ENCODE assay signal across 34 cellular contexts in genomic region chr3:138449490-138449889, GRCh38. TPM values are rescaled to one million over a fixed set of nuclear protein-coding genes. Genes with fewer than 3 reads are reported as not detected.
"Had no signal": no experiment of that assay in that cellular context is flagged by ENCODE, and none has a peak within 500 bp of the region (broad histone marks: within the 10 kb centered on the region; RNA-seq: fewer than 3 reads in every experiment).

No MANE protein-coding gene starts in this region.

- H3K27me3 ChIP-seq: adrenal gland, body of pancreas, breast epithelium, cardiac muscle cell, dorsolateral prefrontal cortex, esophagus squamous epithelium, gastroesophageal sphincter had no signal

- H3K9me3 Mint-ChIP-seq: activated B cell treated with CpG ODN at 0.5 μM for 24 hours; activated CD8-positive, alpha-beta T cell treated with anti-CD3 and anti-CD28 coated beads for 36 hours; activated naive CD4-positive, alpha-beta T cell treated with anti-CD3 and anti-CD28 coated beads for 36 hours; activated naive CD4-positive, alpha-beta T cell treated with anti-CD3 and anti-CD28 coated beads, Interleukin-2, amount 50 U/mL, for 24 hours; activated naive CD8-positive, alpha-beta T cell treated with anti-CD3 and anti-CD28 coated beads for 36 hours; activated naive CD8-positive, alpha-beta T cell treated with anti-CD3 and anti-CD28 coated beads, Interleukin-2, amount 50 U/mL, for 24 hours; activated T-helper 1 cell treated with anti-CD3 and anti-CD28 coated beads, Interleukin-12 subunit alpha, Interleukin-12 subunit beta, Interleukin-2, Interleukin-4 antibody, amounts not matched to agents 30 ng/mL and 10 ng/mL and 1 ng/mL, durations not matched to agents 14 hours and 24 hours and 36 hours; activated T-helper 2 cell treated with anti-CD3 and anti-CD28 coated beads, Interferon-gamma antibody, Interleukin-2, Interleukin-4, amounts not matched to agents 10 μg/mL and 5 μg/mL and 100 μg/mL, durations not matched to agents 14 hours and 24 hours and 36 hours; central memory CD8-positive, alpha-beta T cell; dendritic cell treated with granulocyte-macrophage colony-stimulating factor and Interleukin-4, amounts not matched to agents 40 ng/mL and 50 ng/mL, for 4 days; effector memory CD8-positive, alpha-beta T cell; T-helper 2 cell treated with Interferon-gamma antibody and Interleukin-4, amounts not matched to agents 5 μg/mL and 100 μg/mL, for 36 hours had no signal

- H3K27me3 Mint-ChIP-seq: activated CD8-positive, alpha-beta T cell treated with anti-CD3 and anti-CD28 coated beads for 36 hours; activated naive CD4-positive, alpha-beta T cell treated with anti-CD3 and anti-CD28 coated beads, Interleukin-2, amount 50 U/mL, for 24 hours; activated naive CD8-positive, alpha-beta T cell treated with anti-CD3 and anti-CD28 coated beads for 36 hours; central memory CD8-positive, alpha-beta T cell had no signal

- H3K36me3 ChIP-seq: adrenal gland, breast epithelium, cardiac muscle cell, esophagus squamous epithelium, gastroesophageal sphincter, WERI-Rb-1 had no signal

- H3K4me3 Mint-ChIP-seq: activated B cell treated with CpG ODN at 0.5 μM for 24 hours; activated CD8-positive, alpha-beta T cell treated with anti-CD3 and anti-CD28 coated beads for 36 hours; activated naive CD4-positive, alpha-beta T cell treated with anti-CD3 and anti-CD28 coated beads for 36 hours; activated naive CD4-positive, alpha-beta T cell treated with anti-CD3 and anti-CD28 coated beads, Interleukin-2, amount 50 U/mL, for 24 hours; activated naive CD8-positive, alpha-beta T cell treated with anti-CD3 and anti-CD28 coated beads for 36 hours; activated naive CD8-positive, alpha-beta T cell treated with anti-CD3 and anti-CD28 coated beads, Interleukin-2, amount 50 U/mL, for 24 hours; activated T-helper 1 cell treated with anti-CD3 and anti-CD28 coated beads, Interleukin-12 subunit alpha, Interleukin-12 subunit beta, Interleukin-2, Interleukin-4 antibody, amounts not matched to agents 30 ng/mL and 10 ng/mL and 1 ng/mL, durations not matched to agents 14 hours and 24 hours and 36 hours; central memory CD8-positive, alpha-beta T cell; dendritic cell treated with granulocyte-macrophage colony-stimulating factor and Interleukin-4, amounts not matched to agents 40 ng/mL and 50 ng/mL, for 4 days; effector memory CD8-positive, alpha-beta T cell; T-helper 17 cell; T-helper 2 cell treated with Interferon-gamma antibody and Interleukin-4, amounts not matched to agents 5 μg/mL and 100 μg/mL, for 36 hours had no signal

- H3K9me3 ChIP-seq: adrenal gland, body of pancreas, breast epithelium, esophagus squamous epithelium, gastroesophageal sphincter had no signal

- H3K4me1 ChIP-seq: adrenal gland, breast epithelium, gastroesophageal sphincter had no signal

- H3K27ac Mint-ChIP-seq: activated B cell treated with CpG ODN at 0.5 μM for 24 hours; activated CD8-positive, alpha-beta T cell treated with anti-CD3 and anti-CD28 coated beads for 36 hours; activated naive CD4-positive, alpha-beta T cell treated with anti-CD3 and anti-CD28 coated beads for 36 hours; activated naive CD4-positive, alpha-beta T cell treated with anti-CD3 and anti-CD28 coated beads, Interleukin-2, amount 50 U/mL, for 24 hours; activated naive CD8-positive, alpha-beta T cell treated with anti-CD3 and anti-CD28 coated beads for 36 hours; activated naive CD8-positive, alpha-beta T cell treated with anti-CD3 and anti-CD28 coated beads, Interleukin-2, amount 50 U/mL, for 24 hours; activated T-helper 1 cell treated with anti-CD3 and anti-CD28 coated beads, Interleukin-12 subunit alpha, Interleukin-12 subunit beta, Interleukin-2, Interleukin-4 antibody, amounts not matched to agents 30 ng/mL and 10 ng/mL and 1 ng/mL, durations not matched to agents 14 hours and 24 hours and 36 hours; activated T-helper 2 cell treated with anti-CD3 and anti-CD28 coated beads, Interferon-gamma antibody, Interleukin-2, Interleukin-4, amounts not matched to agents 10 μg/mL and 5 μg/mL and 100 μg/mL, durations not matched to agents 14 hours and 24 hours and 36 hours; dendritic cell treated with granulocyte-macrophage colony-stimulating factor and Interleukin-4, amounts not matched to agents 40 ng/mL and 50 ng/mL, for 4 days; effector memory CD8-positive, alpha-beta T cell; T-helper 17 cell; T-helper 2 cell treated with Interferon-gamma antibody and Interleukin-4, amounts not matched to agents 5 μg/mL and 100 μg/mL, for 36 hours had no signal

- H3K4me3 ChIP-seq: adrenal gland, body of pancreas, breast epithelium, cardiac muscle cell, coronary artery, dorsolateral prefrontal cortex, esophagus squamous epithelium, gastroesophageal sphincter had no signal

- H3K36me3 Mint-ChIP-seq: activated naive CD4-positive, alpha-beta T cell treated with anti-CD3 and anti-CD28 coated beads, Interleukin-2, amount 50 U/mL, for 24 hours; activated naive CD8-positive, alpha-beta T cell treated with anti-CD3 and anti-CD28 coated beads for 36 hours had no signal

- H3K4me1 Mint-ChIP-seq: activated B cell treated with CpG ODN at 0.5 μM for 24 hours; activated naive CD4-positive, alpha-beta T cell treated with anti-CD3 and anti-CD28 coated beads, Interleukin-2, amount 50 U/mL, for 24 hours; activated naive CD8-positive, alpha-beta T cell treated with anti-CD3 and anti-CD28 coated beads for 36 hours; activated naive CD8-positive, alpha-beta T cell treated with anti-CD3 and anti-CD28 coated beads, Interleukin-2, amount 50 U/mL, for 24 hours; central memory CD8-positive, alpha-beta T cell; T-helper 17 cell had no signal

- ATAC-seq: activated CD4-positive, CD25-positive, alpha-beta regulatory T cell treated with anti-CD3 and anti-CD28 coated beads, Interleukin-2, amount 50 U/mL, for 24 hours; activated CD8-positive, alpha-beta T cell treated with anti-CD3 and anti-CD28 coated beads for 36 hours; activated naive CD8-positive, alpha-beta T cell treated with anti-CD3 and anti-CD28 coated beads, Interleukin-2, amount 50 U/mL, for 24 hours; effector memory CD8-positive, alpha-beta T cell; gastroesophageal sphincter; T-helper 17 cell had no signal

- DNase-seq: activated B cell treated with CpG ODN at 0.5 μM for 24 hours; activated CD4-positive, alpha-beta T cell treated with anti-CD3 and anti-CD28 coated beads for 48 hours; activated CD4-positive, alpha-beta T cell treated with anti-CD3 and anti-CD28 coated beads, Interleukin-2, amount 50 U/mL, for 1 hour; activated CD4-positive, alpha-beta T cell treated with anti-CD3 and anti-CD28 coated beads, Interleukin-2, amount 50 U/mL, for 48 hours; activated CD8-positive, alpha-beta memory T cell treated with anti-CD3 and anti-CD28 coated beads for 24 hours; activated CD8-positive, alpha-beta T cell treated with anti-CD3 and anti-CD28 coated beads for 36 hours; activated naive CD4-positive, alpha-beta T cell treated with anti-CD3 and anti-CD28 coated beads for 36 hours; activated naive CD8-positive, alpha-beta T cell treated with anti-CD3 and anti-CD28 coated beads for 36 hours; activated naive CD8-positive, alpha-beta T cell treated with anti-CD3 and anti-CD28 coated beads, Interleukin-2, amount 50 U/mL, for 24 hours; activated T-cell treated with anti-CD3 and anti-CD28 coated beads, Interleukin-2, amount 50 U/mL, for 48 hours; adrenal gland; effector memory CD8-positive, alpha-beta T cell; esophagus squamous epithelium; foreskin melanocyte; T-helper 1 cell; T-helper 17 cell; T1000; WERI-Rb-1 had no signal

- H3K27ac ChIP-seq: adrenal gland, body of pancreas, breast epithelium, cardiac muscle cell, coronary artery, dorsolateral prefrontal cortex, esophagus squamous epithelium, gastroesophageal sphincter, WERI-Rb-1 had no signal

RNA-seq across cellular contexts. Expression of gene ESYT3, which starts 15.1 kb away (rescaled TPM):
- total RNA-seq: activated B cell treated with CpG ODN at 0.5 μM for 24 hours, endothelial cell of umbilical vein, glomerular endothelial cell had no signal
- polyA plus RNA-seq: endothelial cell of umbilical vein, fibroblast of lung had no signal
